ENCODE assay signal across 33 cellular contexts in the genomic region with DNA sequence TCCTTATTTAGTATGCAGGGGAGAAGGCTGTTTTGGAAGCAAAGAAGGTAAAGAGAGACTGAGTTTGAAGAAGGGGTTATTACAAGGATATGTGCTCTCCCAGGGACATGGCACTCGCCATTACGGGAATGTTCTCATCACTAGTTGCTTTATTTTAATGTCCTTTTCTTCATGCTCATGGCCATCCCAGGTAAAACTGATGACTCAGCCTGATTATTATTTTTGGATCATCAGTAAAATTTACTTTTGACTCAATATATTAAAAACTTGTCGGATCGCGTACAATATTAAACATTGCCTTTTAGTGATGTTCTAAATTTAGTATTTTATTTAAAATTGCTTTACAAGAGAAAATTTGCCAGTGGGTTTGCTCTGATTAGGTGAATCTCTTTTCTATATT.
"Had no signal": no experiment of that assay in that cellular context is flagged by ENCODE, and none has a peak within 500 bp of the region (broad histone marks: within the 10 kb centered on the region; RNA-seq: fewer than 3 reads in every experiment).

No MANE protein-coding gene starts in this region.

- H3K4me3 Mint-ChIP-seq: naive B cell; naive thymus-derived CD8-positive, alpha-beta T cell; natural killer cell treated with Interleukin-12 subunit alpha and Interleukin-12 subunit beta and Interleukin-15 and Interleukin-18, amount 100 ng/mL, for 72 hours; nephron progenitor cell; neural crest cell; stimulated activated memory B cell treated with anti-CD40 and anti-IgM and Interleukin-4, amounts not matched to agents 10 μg/mL and 1 μg/mL and 100 μg/mL, for 72 hours; stimulated activated naive CD8-positive, alpha-beta T cell treated with anti-CD3 and anti-CD28 coated beads, Interleukin-15, amount 100 ng/mL, for 72 hours; type B pancreatic cell had no signal

- H3K9me3 Mint-ChIP-seq: natural killer cell treated with Interleukin-12 subunit alpha and Interleukin-12 subunit beta and Interleukin-15 and Interleukin-18, amount 100 ng/mL, for 72 hours; type B pancreatic cell had no signal

- H3K79me2 ChIP-seq: parathyroid adenoma had no signal

- H3K36me3 Mint-ChIP-seq: naive thymus-derived CD8-positive, alpha-beta T cell; natural killer cell treated with Interleukin-12 subunit alpha and Interleukin-12 subunit beta and Interleukin-15 and Interleukin-18, amount 100 ng/mL, for 72 hours; stimulated activated memory B cell treated with anti-CD40 and anti-IgM and Interleukin-4, amounts not matched to agents 10 μg/mL and 1 μg/mL and 100 μg/mL, for 72 hours had no signal

- H3K4me1 ChIP-seq: parathyroid adenoma, thyroid gland, upper lobe of right lung, uterus had no signal

- H3K4me1 Mint-ChIP-seq: naive B cell; naive thymus-derived CD8-positive, alpha-beta T cell; stimulated activated memory B cell treated with anti-CD40 and anti-IgM and Interleukin-4, amounts not matched to agents 10 μg/mL and 1 μg/mL and 100 μg/mL, for 72 hours; stimulated activated naive CD8-positive, alpha-beta T cell treated with anti-CD3 and anti-CD28 coated beads, Interleukin-15, amount 100 ng/mL, for 72 hours had no signal

- H3K9me3 ChIP-seq: ovary, psoas muscle, suprapubic skin, thoracic aorta, thyroid gland, transverse colon, upper lobe of right lung, uterus had no signal

- ATAC-seq: naive thymus-derived CD8-positive, alpha-beta T cell; natural killer cell treated with Interleukin-12 subunit alpha and Interleukin-12 subunit beta and Interleukin-15 and Interleukin-18, amount 100 ng/mL, for 72 hours; right cardiac atrium; sciatic nerve; stimulated activated memory B cell treated with anti-CD40 and anti-IgM and Interleukin-4, amounts not matched to agents 10 μg/mL and 1 μg/mL and 100 μg/mL, for 72 hours; stimulated activated naive CD8-positive, alpha-beta T cell treated with anti-CD3 and anti-CD28 coated beads, Interleukin-15, amount 100 ng/mL, for 72 hours; stimulated activated naive CD8-positive, alpha-beta T cell treated with anti-CD3 and anti-CD28 coated beads, Interleukin-15, Interleukin-2, amounts not matched to agents 100 U/mL and 50 U/mL, for 24 hours; upper lobe of right lung had no signal

- H3K27me3 ChIP-seq: ovary, spleen, suprapubic skin, thyroid gland, transverse colon, upper lobe of right lung, uterus had no signal

- H3K9ac ChIP-seq: parathyroid adenoma had no signal

- H3K36me3 ChIP-seq: ovary, spleen, suprapubic skin, thoracic aorta, thyroid gland, transverse colon, upper lobe of right lung, uterus had no signal

- H3K27ac Mint-ChIP-seq: naive B cell; natural killer cell treated with Interleukin-12 subunit alpha and Interleukin-12 subunit beta and Interleukin-15 and Interleukin-18, amount 100 ng/mL, for 72 hours; nephron progenitor cell; progenitor cell of endocrine pancreas; stimulated activated memory B cell treated with anti-CD40 and anti-IgM and Interleukin-4, amounts not matched to agents 10 μg/mL and 1 μg/mL and 100 μg/mL, for 72 hours; stimulated activated naive CD8-positive, alpha-beta T cell treated with anti-CD3 and anti-CD28 coated beads, Interleukin-15, amount 100 ng/mL, for 72 hours; type B pancreatic cell had no signal

- H2AFZ ChIP-seq: parathyroid adenoma had no signal

- H3K4me2 ChIP-seq: smooth muscle cell had no signal

- H3K27ac ChIP-seq: ovary, parathyroid adenoma, psoas muscle, skin epidermis, spleen, suprapubic skin, thoracic aorta, thyroid gland, transverse colon, upper lobe of right lung, uterus had no signal

- DNase-seq: naive B cell; naive thymus-derived CD8-positive, alpha-beta T cell; nephron progenitor cell; occipital lobe; ovary; posterior cingulate gyrus; psoas muscle; right cardiac atrium; spleen; stimulated activated CD4-positive, alpha-beta T cell treated with anti-CD3 and anti-CD28 coated beads, Interleukin-12 subunit alpha, Interleukin-12 subunit beta, amount 100 ng/mL, for 4 hours; stimulated activated CD4-positive, alpha-beta T cell treated with anti-CD3 and anti-CD28 coated beads, Interleukin-1b, Interleukin-23, amount 100 ng/mL, for 48 hours; stimulated activated CD4-positive, alpha-beta T cell treated with anti-CD3 and anti-CD28 coated beads, Interleukin-4, amount 100 ng/mL, for 1 hour; stimulated activated CD4-positive, alpha-beta T cell treated with anti-CD3 and anti-CD28 coated beads, Interleukin-4, amount 100 ng/mL, for 4 hours; stimulated activated CD8-positive, alpha-beta memory T cell treated with anti-CD3 and anti-CD28 coated beads, Interleukin-4, amount 100 ng/mL, for 48 hours; stimulated activated naive CD4-positive, alpha-beta T cell; stimulated activated naive CD8-positive, alpha-beta T cell treated with anti-CD3 and anti-CD28 coated beads, Interleukin-15, amount 100 ng/mL, for 72 hours; stimulated activated naive CD8-positive, alpha-beta T cell treated with anti-CD3 and anti-CD28 coated beads, Interleukin-15, Interleukin-2, amounts not matched to agents 100 U/mL and 50 U/mL, for 24 hours; substantia nigra; thyroid gland; transverse colon; upper lobe of right lung; uterus had no signal

- H3K4me3 ChIP-seq: ovary, skin epidermis, smooth muscle cell, spleen, suprapubic skin, thoracic aorta, thyroid gland, transverse colon, upper lobe of right lung, uterus had no signal

- H3K27me3 Mint-ChIP-seq: naive B cell; progenitor cell of endocrine pancreas; stimulated activated memory B cell treated with anti-CD40 and anti-IgM and Interleukin-4, amounts not matched to agents 10 μg/mL and 1 μg/mL and 100 μg/mL, for 72 hours had no signal
